8 cellular contexts compared by ENCODE assay signal in genomic region chr6:2877057-2877882, GRCh38. TPM values are rescaled to one million over a fixed set of nuclear protein-coding genes. Genes with fewer than 3 reads are reported as not detected.
DNase-seq lines count a peak whose midpoint lies in the region; ATAC-seq and TF ChIP-seq lines count a peak whose summit lies in the region.

No MANE protein-coding gene starts in this region.

- H3K27me3 ChIP-seq in muscle layer of colon (ENCODE audit: control insufficient read depth in 1 of 2, insufficient read depth in 2 of 2, low read length in 2 of 2) (no peaks in the 10 kb centered on the region), HAP-1 (ENCODE audit: low read depth) (no peaks in the 10 kb centered on the region)

- in situ Hi-C loops in ACHN (cut with HindIII; ENCODE audit: low pct_ligation_motif_present, low pct_unique_long_range_greater_than_20kb, low sequenced_read_pairs): no loop called here
- in situ Hi-C loops in HAP-1 (cut with MboI; ENCODE audit: low sequenced_read_pairs): no loop called here

- TF ChIP-seq CTCF in coronary artery (IDR thresholded peaks at IDR 0.05): no peak

- peak overlapping the region; percentile 76 for H3K4me3 ChIP-seq in coronary artery
- peak overlapping the region in 1 of 2 donors; percentile 55 for H3K4me3 ChIP-seq in muscle layer of colon (ENCODE audit: low read depth in 1 of 2, low read length in 2 of 2)
- H3K4me3 ChIP-seq in HAP-1: no peak overlapping the region

- H3K9me3 ChIP-seq in muscle layer of colon (ENCODE audit: low read length) (no peaks in the 10 kb centered on the region), HAP-1 (no peaks in the 10 kb centered on the region)

- peaks cover 23% of the 10 kb centered on the region for H3K4me1 ChIP-seq in muscle layer of colon (ENCODE audit: insufficient read depth, low read length)
- peaks cover 36% of the 10 kb centered on the region for H3K4me1 ChIP-seq in HAP-1

- H3K36me3 ChIP-seq in muscle layer of colon (ENCODE audit: insufficient read depth, low read length) (no peaks in the 10 kb centered on the region), HAP-1 (replicated peaks) (no peaks in the 10 kb centered on the region)

- DNase-seq in ACHN (peak; percentile 25), LoVo (ENCODE audit: low spot score) (peak; percentile 79), coronary artery (ENCODE audit: low spot score) (no peak), ureter (ENCODE audit: low spot score) (no peak), HAP-1 (ENCODE audit: low spot score in 2 of 2) (no peak)
- no peak for DNase-seq in activated CD4-positive, CD25-positive, alpha-beta regulatory T cell treated with anti-CD3 and anti-CD28 coated beads, Interleukin-2, amount 50 U/mL, for 72 hours

- ATAC-seq in GM18870 (IDR thresholded peaks at IDR 0.05; ENCODE audit: unreplicated experiment): no peak

- no peak overlapping the region for H3K9ac ChIP-seq in muscle layer of colon (ENCODE audit: low read length)

- peak overlapping the region; percentile 61 to 68 for H3K27ac ChIP-seq in coronary artery
- peak overlapping the region; percentile 27 for H3K27ac ChIP-seq in muscle layer of colon (ENCODE audit: low read depth, low read length)

RNA-seq across cellular contexts. Expression of gene SERPINB9, which starts 25.8 kb away (rescaled TPM):
- total RNA-seq in ureter: 6.7 TPM

RNA-seq across cellular contexts. Expression of gene SERPINB1, which starts 35.6 kb away (rescaled TPM):
- 43.8 TPM for total RNA-seq in ureter

Comparison
In these comparisons a context has a peak if more than half of its experiments do, and no peak if none do; other contexts are left out.
1. DNase-seq: peak in ACHN (single experiment) and LoVo (single experiment); none in coronary artery (single experiment), activated CD4-positive, CD25-positive, alpha-beta regulatory T cell treated with anti-CD3 and anti-CD28 coated beads, Interleukin-2, amount 50 U/mL, for 72 hours (single experiment), ureter (single experiment) and HAP-1 (0 of 2).